Comparison of ENCODE assay signal across 24 cellular contexts in the genomic region with DNA sequence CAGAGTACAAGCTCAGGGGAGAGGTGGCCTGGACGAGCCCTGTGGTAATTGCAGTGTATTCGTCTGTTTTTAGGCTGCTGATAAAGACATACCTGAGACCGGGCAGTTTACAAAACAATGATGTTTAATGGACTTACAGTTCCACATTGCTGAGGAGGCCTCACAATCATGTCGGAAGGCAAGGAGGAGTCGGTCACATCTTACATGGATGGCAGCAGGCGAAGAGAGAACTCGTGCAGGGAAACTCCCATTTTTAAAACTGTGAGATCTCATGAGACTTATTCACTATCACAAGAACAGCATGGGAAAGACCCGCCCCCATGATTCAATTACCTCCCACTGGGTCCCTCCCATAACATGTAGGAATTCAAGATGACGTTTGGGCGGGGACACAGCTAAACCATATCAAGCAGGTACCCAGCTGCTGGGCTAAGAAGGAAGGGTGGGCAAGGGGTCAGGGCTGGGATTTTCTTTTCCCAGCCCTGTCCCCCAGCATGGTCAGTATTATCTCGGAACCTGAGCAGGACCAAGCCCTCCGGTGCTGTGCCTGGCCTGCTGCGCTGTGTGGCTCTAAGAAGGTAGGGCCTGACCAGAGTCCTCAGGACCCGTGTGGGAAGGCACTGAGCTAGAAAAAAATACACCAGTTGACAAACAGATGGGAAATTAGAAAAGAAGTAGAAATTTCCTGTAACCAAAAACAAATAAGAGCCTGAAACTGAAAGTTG.
DNase-seq lines count a peak whose midpoint lies in the region; ATAC-seq and TF ChIP-seq lines count a peak whose summit lies in the region.
"Had no signal": no experiment of that assay in that cellular context is flagged by ENCODE, and none has a peak within 500 bp of the region (broad histone marks: within the 10 kb centered on the region; RNA-seq: fewer than 3 reads in every experiment).

No MANE protein-coding gene starts in this region.

- TF ChIP-seq CTCF in HEK293 (tag by site-specific recombination; IDR thresholded peaks at IDR 0.05) (no peak), suprapubic skin (IDR thresholded peaks at IDR 0.05) (no peak)

- H3K4me3 ChIP-seq in HEK293 (ENCODE audit: low read depth, low read length) (no peak overlapping the region), duodenal mucosa (ENCODE audit: low read depth in 1 of 2, low read length in 2 of 2) (no peak overlapping the region), mesodermal cell (ENCODE audit: extremely low read depth, insufficient read depth, low read length, poor library complexity, severe bottlenecking) (no peak overlapping the region), suprapubic skin (no peak overlapping the region)
- H3K4me3 ChIP-seq: lung, neural progenitor cell had no signal

- CTCF ChIA-PET in HEK293 (lab: Yijun Ruan, JAX) = interaction anchor here (0.7 kb wide), 1 partner anchor 22 kb away, joined by 3 read pairs; no protein-coding TSS in a partner anchor

- TF ChIP-seq POLR2A in suprapubic skin (IDR thresholded peaks at IDR 0.05) = no peak

- H3K9me3 ChIP-seq in HEK293 (ENCODE audit: control insufficient read depth, insufficient read depth, low read depth, low read length) = no peaks in the 10 kb centered on the region
- peaks cover 0 to 5% of the 10 kb centered on the region in 2 donors for H3K9me3 ChIP-seq in duodenal mucosa (ENCODE audit: control insufficient read depth in 1 of 2, low read length in 2 of 2)
- peaks cover 25% of the 10 kb centered on the region for H3K9me3 ChIP-seq in mesodermal cell (ENCODE audit: control insufficient read depth, low read length)
- no peaks in the 10 kb centered on the region for H3K9me3 ChIP-seq in suprapubic skin
- H3K9me3 ChIP-seq: SK-N-SH had no signal

- H3K27me3 ChIP-seq in duodenal mucosa (ENCODE audit: control insufficient read depth in 1 of 2, insufficient read depth in 2 of 2, low read length in 2 of 2) = no peaks in the 10 kb centered on the region
- no peaks in the 10 kb centered on the region for H3K27me3 ChIP-seq in suprapubic skin
- H3K27me3 ChIP-seq: neural progenitor cell had no signal

- H3K4me1 ChIP-seq in HEK293 (ENCODE audit: control insufficient read depth, insufficient read depth, low read length) (no peaks in the 10 kb centered on the region), duodenal mucosa (ENCODE audit: control insufficient read depth in 1 of 2, insufficient read depth in 2 of 2, low read length in 2 of 2) (no peaks in the 10 kb centered on the region), mesodermal cell (ENCODE audit: control insufficient read depth, insufficient read depth, low read length, poor library complexity, severe bottlenecking) (peaks cover 5% of the 10 kb centered on the region), suprapubic skin (no peaks in the 10 kb centered on the region)
- H3K4me1 ChIP-seq: neural progenitor cell had no signal

- peaks cover 0 to 7% of the 10 kb centered on the region in 2 experiments; a peak in 1 of 3 replicates for H3K36me3 ChIP-seq in HEK293 (ENCODE audit: control insufficient read depth in 2 of 2, insufficient read depth in 1 of 2, low read length in 2 of 2)
- no peaks in the 10 kb centered on the region for H3K36me3 ChIP-seq in duodenal mucosa (ENCODE audit: control insufficient read depth in 1 of 2, insufficient read depth in 2 of 2, low read length in 2 of 2)
- no peaks in the 10 kb centered on the region for H3K36me3 ChIP-seq in mesodermal cell (ENCODE audit: control insufficient read depth, insufficient read depth, low read length)
- H3K36me3 ChIP-seq in suprapubic skin = no peaks in the 10 kb centered on the region
- H3K36me3 ChIP-seq: neural progenitor cell had no signal

- H3K27ac ChIP-seq in HEK293 (ENCODE audit: extremely low read depth, low read depth, low read length) (no peak overlapping the region), duodenal mucosa (ENCODE audit: low read depth, low read length) (peak overlapping the region; percentile 39), mesodermal cell (ENCODE audit: low read depth, low read length, severe bottlenecking) (peak overlapping the region; percentile 20), suprapubic skin (peak overlapping the region; percentile 64)
- H3K27ac ChIP-seq: KMS-11, neural progenitor cell, RWPE1 had no signal

- no peak for TF ChIP-seq EP300 in suprapubic skin (IDR thresholded peaks at IDR 0.05)

- WGBS in mesodermal cell (ENCODE audit: insufficient coverage in 2 of 2), 2 experiments = 96 to 97% methylated on average over 7 to 9 of the region's 14 CpGs
- 91% methylated on average over 14 of the region's 14 CpGs for WGBS in suprapubic skin

- DNase-seq in suprapubic skin (ENCODE audit: low spot score in 2 of 2) = no peak
- no peak for DNase-seq in T-helper 9 cell
- DNase-seq: activated CD8-positive, alpha-beta T cell treated with anti-CD3 and anti-CD28 coated beads for 36 hours; C1 segment of cervical spinal cord; caudate nucleus; COR-L47; dermis blood vessel endothelial cell; DMS53; NCI-H1436; NCI-H2107; NCI-H446; SK-N-SH; stimulated activated naive CD4-positive, alpha-beta T cell treated with Interleukin-2 at 50 U/mL for 16 hours had no signal

- POLR2A ChIA-PET in HEK293 (lab: Yijun Ruan, JAX) = no interaction called here

- ATAC-seq in HG03442 (IDR thresholded peaks at IDR 0.05; ENCODE audit: unreplicated experiment) (no peak), GM19467 (IDR thresholded peaks at IDR 0.05; ENCODE audit: unreplicated experiment) (no peak)
- ATAC-seq: activated CD8-positive, alpha-beta T cell treated with anti-CD3 and anti-CD28 coated beads for 36 hours; activated naive CD4-positive, alpha-beta T cell treated with anti-CD3 and anti-CD28 coated beads, Interleukin-2, amount 50 U/mL, for 72 hours; sciatic nerve had no signal

- no peak overlapping the region for H3K9ac ChIP-seq in duodenal mucosa (ENCODE audit: low read depth in 1 of 2, low read length in 2 of 2)
- H3K9ac ChIP-seq: KMS-11, neural progenitor cell, SK-N-SH had no signal

TF ChIP-seq in HEK293, 187 proteins besides CTCF, POLR2A, EP300 and RAD21:
- TF ChIP-seq ZNF701 (tag by site-specific recombination; IDR thresholded peaks at IDR 0.05) (no peak), SETDB1 (IDR thresholded peaks at IDR 0.05; ENCODE audit: insufficient read length, low read length) (peak; percentile 74), ZNF530 (tag by site-specific recombination; IDR thresholded peaks at IDR 0.05; ENCODE audit: low read depth) (no peak), ZSCAN4 (tag by site-specific recombination; IDR thresholded peaks at IDR 0.05) (no peak), ZNF645 (tag by site-specific recombination; IDR thresholded peaks at IDR 0.05) (no peak), ZNF776 (tag by site-specific recombination; IDR thresholded peaks at IDR 0.05; ENCODE audit: borderline replicate concordance) (no peak)
